15 cellular contexts compared by ENCODE assay signal in the genomic region with DNA sequence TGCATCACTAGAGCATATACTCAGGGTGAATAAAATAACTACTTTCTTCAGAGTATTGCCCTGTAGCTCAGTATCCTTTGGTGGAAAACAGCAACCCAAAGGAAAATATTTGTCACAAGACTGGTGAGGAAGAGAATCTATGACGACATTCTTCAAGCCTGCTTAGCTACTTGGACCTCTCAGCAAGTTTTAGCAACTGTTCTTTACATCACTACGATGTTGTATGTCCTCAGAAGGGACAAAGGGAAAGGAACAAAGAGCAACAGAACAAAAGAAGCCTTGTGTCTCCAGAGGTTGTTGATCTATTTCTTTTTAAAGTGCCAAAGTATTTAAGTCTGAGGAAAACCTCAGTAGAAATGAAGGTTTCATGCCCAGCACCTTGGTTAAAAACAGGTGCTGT.
DNase-seq lines count a peak whose midpoint lies in the region; ATAC-seq and TF ChIP-seq lines count a peak whose summit lies in the region.
"Had no signal": no experiment of that assay in that cellular context is flagged by ENCODE, and none has a peak within 500 bp of the region (broad histone marks: within the 10 kb centered on the region; RNA-seq: fewer than 3 reads in every experiment).

No MANE protein-coding gene starts in this region.

- H3K9me3 ChIP-seq in endodermal cell (ENCODE audit: control insufficient read depth, low read length): no peaks in the 10 kb centered on the region
- no peaks in the 10 kb centered on the region for H3K9me3 ChIP-seq in PC-3 (ENCODE audit: low read length)
- H3K9me3 ChIP-seq: A549; BLaER1 treated with 17β-estradiol and CSF1 and Interleukin-3, amounts not matched to agents 10 nM and 100 nM had no signal

- H3K4me2 ChIP-seq in PC-3 (ENCODE audit: low read length): no peak overlapping the region
- H3K4me2 ChIP-seq: A549; BLaER1 treated with 17β-estradiol and CSF1 and Interleukin-3, amounts not matched to agents 10 nM and 100 nM had no signal

- CTCF ChIA-PET in PC-3 (lab: Charles Lee): no interaction called here

- H4K20me1 ChIP-seq in PC-3 (ENCODE audit: low read length): no peaks in the 10 kb centered on the region
- H4K20me1 ChIP-seq: BLaER1 treated with 17β-estradiol and CSF1 and Interleukin-3, amounts not matched to agents 10 nM and 100 nM had no signal

- H3K27ac Mint-ChIP-seq in endodermal cell: no peak overlapping the region

- H3K27me3 ChIP-seq in H7 (ENCODE audit: control insufficient read depth, insufficient read depth, low read length) (no peaks in the 10 kb centered on the region), endodermal cell (ENCODE audit: control insufficient read depth, insufficient read depth, low read length, poor library complexity, severe bottlenecking) (no peaks in the 10 kb centered on the region), PC-3 (ENCODE audit: low read length) (no peaks in the 10 kb centered on the region)
- H3K27me3 ChIP-seq: BLaER1 treated with 17β-estradiol and CSF1 and Interleukin-3, amounts not matched to agents 10 nM and 100 nM had no signal

- H2AFZ ChIP-seq in PC-3 (ENCODE audit: low read length): no peak overlapping the region
- H2AFZ ChIP-seq: GM23248 had no signal

- no peaks in the 10 kb centered on the region for H3K36me3 Mint-ChIP-seq in endodermal cell (ENCODE audit: low read depth)

- no peaks in the 10 kb centered on the region for H3K4me1 ChIP-seq in endodermal cell (ENCODE audit: control insufficient read depth, insufficient read depth, low read length)
- peaks cover 13% of the 10 kb centered on the region for H3K4me1 ChIP-seq in PC-3 (ENCODE audit: insufficient read depth, low read length)
- H3K4me1 ChIP-seq: A549; BLaER1 treated with 17β-estradiol and CSF1 and Interleukin-3, amounts not matched to agents 10 nM and 100 nM had no signal

- no peaks in the 10 kb centered on the region for H3F3A ChIP-seq in PC-3 (ENCODE audit: low read length, unreplicated experiment)

- no peaks in the 10 kb centered on the region for H3K79me2 ChIP-seq in PC-3 (ENCODE audit: low read length)

- no peak overlapping the region for H3K4me3 ChIP-seq in H7 (ENCODE audit: insufficient read depth, low read depth, low read length)
- no peak overlapping the region for H3K4me3 ChIP-seq in endodermal cell (ENCODE audit: low read length)
- no peak overlapping the region for H3K4me3 ChIP-seq in PC-3 (ENCODE audit: low read length)
- H3K4me3 ChIP-seq: A549; BLaER1 treated with 17β-estradiol and CSF1 and Interleukin-3, amounts not matched to agents 10 nM and 100 nM; GM23248; K562 had no signal

- no TSS peak for BruUV-seq in PC-3 (replicated peaks; lab: Mats Ljungman, UMichigan)

- no peaks in the 10 kb centered on the region for H3K27me3 Mint-ChIP-seq in endodermal cell (ENCODE audit: insufficient read depth)

- no peaks in the 10 kb centered on the region for H3K4me1 Mint-ChIP-seq in endodermal cell

- H3K9me2 ChIP-seq in PC-3 (replicated peaks; ENCODE audit: low read length): no peaks in the 10 kb centered on the region

- WGBS in endodermal cell (ENCODE audit: insufficient coverage in 1 of 2, insufficient read length in 1 of 2), 2 experiments: 80% methylated on average over 2 of the region's 2 CpGs; no CpG with 5 or more reads in 1 of the 2 experiments

- peak; percentile 3 for DNase-seq in H7
- no peak for DNase-seq in endodermal cell
- DNase-seq in medulla oblongata (ENCODE audit: extremely low spot score): peak; percentile 18
- DNase-seq in sciatic nerve (ENCODE audit: low spot score): no peak
- no peak for DNase-seq in islet precursor cell
- DNase-seq in glomerular visceral epithelial cell (ENCODE audit: extremely low spot score): no peak
- no peak for DNase-seq in PC-3
- DNase-seq: DND-41, GM23248, NCI-H187 treated with DMSO at 0.1 percent for 48 hours, NCI-H748 treated with DMSO at 0.1 percent for 48 hours had no signal

- H3K9ac ChIP-seq in endodermal cell (ENCODE audit: extremely low read depth, low read length, poor library complexity, severe bottlenecking): no peak overlapping the region
- H3K9ac ChIP-seq in PC-3 (ENCODE audit: low read length): no peak overlapping the region
- H3K9ac ChIP-seq: BLaER1 treated with 17β-estradiol and CSF1 and Interleukin-3, amounts not matched to agents 10 nM and 100 nM; GM23248 had no signal

- ATAC-seq in sciatic nerve (peak; percentile 26), PC-3 (no peak)
- ATAC-seq: A549, K562 had no signal

- H3K4me3 Mint-ChIP-seq in endodermal cell: no peak overlapping the region

- intact Hi-C loops in sciatic nerve (cut with DNase I) (no loop called here), PC-3 (cut with micrococcal nuclease) (loop anchor here (10.0 kb wide), 6 partner anchors 139 to 829 kb away; no protein-coding TSS in a partner anchor)

- no peaks in the 10 kb centered on the region for H3K9me3 Mint-ChIP-seq in endodermal cell

- POLR2A ChIA-PET in PC-3 (lab: Charles Lee; ENCODE audit: unreplicated experiment): no interaction called here

- peak overlapping the region; percentile 38 for H3K27ac ChIP-seq in endodermal cell (ENCODE audit: low read depth, low read length)
- H3K27ac ChIP-seq in PC-3 (ENCODE audit: low read length): no peak overlapping the region
- H3K27ac ChIP-seq: A549; BLaER1 treated with 17β-estradiol and CSF1 and Interleukin-3, amounts not matched to agents 10 nM and 100 nM; GM23248; RWPE1 had no signal

- no peak for TF ChIP-seq CTCF in endodermal cell (conservative IDR thresholded peaks at IDR 0.05)
- TF ChIP-seq CTCF in PC-3 (conservative IDR thresholded peaks at IDR 0.05; ENCODE audit: low read depth, low read length): no peak

- H3K36me3 ChIP-seq in H7 (replicated peaks; ENCODE audit: control insufficient read depth, insufficient read depth, low read length): no peaks in the 10 kb centered on the region
- H3K36me3 ChIP-seq in endodermal cell (ENCODE audit: control insufficient read depth, insufficient read depth, low read length): no peaks in the 10 kb centered on the region
- H3K36me3 ChIP-seq in PC-3 (ENCODE audit: low read depth, low read length): no peaks in the 10 kb centered on the region
- H3K36me3 ChIP-seq: BLaER1 treated with 17β-estradiol and CSF1 and Interleukin-3, amounts not matched to agents 10 nM and 100 nM had no signal

Comparison
In these comparisons a context has a peak if more than half of its experiments do, and no peak if none do; other contexts are left out.
1. DNase-seq: peak in H7 (single experiment) and medulla oblongata (single experiment); none in endodermal cell (single experiment), sciatic nerve (single experiment), islet precursor cell (single experiment), glomerular visceral epithelial cell (single experiment) and PC-3 (single experiment).